Comparison of ENCODE assay signal across 17 cellular contexts in genomic region chr1:45969866-45970265, GRCh38.
"Had no signal": no experiment of that assay in that cellular context is flagged by ENCODE, and none has a peak within 500 bp of the region (broad histone marks: within the 10 kb centered on the region; RNA-seq: fewer than 3 reads in every experiment).

No MANE protein-coding gene starts in this region.

- H3K27ac ChIP-seq: cardiac muscle cell, epithelial cell of prostate, thoracic aorta had no signal

- H3K27me3 Mint-ChIP-seq: stimulated activated naive CD8-positive, alpha-beta T cell treated with anti-CD3 and anti-CD28 coated beads, Interleukin-15, amount 100 ng/mL, for 72 hours had no signal

- ATAC-seq: activated CD4-positive, CD25-positive, alpha-beta regulatory T cell treated with anti-CD3 and anti-CD28 coated beads, Interleukin-2, amount 50 U/mL, for 24 hours; activated naive CD4-positive, alpha-beta T cell treated with anti-CD3 and anti-CD28 coated beads, Interleukin-2, amount 50 U/mL, for 72 hours; stimulated activated naive CD8-positive, alpha-beta T cell treated with anti-CD3 and anti-CD28 coated beads, Interleukin-15, amount 100 ng/mL, for 72 hours had no signal

- H3K27ac Mint-ChIP-seq: activated naive CD4-positive, alpha-beta T cell treated with anti-CD3 and anti-CD28 coated beads, Interleukin-2, amount 50 U/mL, for 72 hours; activated T-helper 1 cell treated with anti-CD3 and anti-CD28 coated beads, Interleukin-12 subunit alpha, Interleukin-12 subunit beta, Interleukin-2, Interleukin-4 antibody, amounts not matched to agents 30 ng/mL and 10 ng/mL and 1 ng/mL, durations not matched to agents 14 hours and 24 hours and 36 hours; nephron; T-helper 1 cell treated with Interleukin-12 subunit alpha and Interleukin-12 subunit beta and Interleukin-4 antibody, amounts not matched to agents 30 μg/mL and 1 μg/mL, for 36 hours had no signal

- H3K4me3 ChIP-seq: cardiac muscle cell, right atrium auricular region, thoracic aorta had no signal

- H3K27me3 ChIP-seq: cardiac muscle cell, right atrium auricular region had no signal

- H3K4me3 Mint-ChIP-seq: activated T-helper 1 cell treated with anti-CD3 and anti-CD28 coated beads, Interleukin-12 subunit alpha, Interleukin-12 subunit beta, Interleukin-2, Interleukin-4 antibody, amounts not matched to agents 30 ng/mL and 10 ng/mL and 1 ng/mL, durations not matched to agents 14 hours and 24 hours and 36 hours; nephron; stimulated activated naive CD8-positive, alpha-beta T cell treated with anti-CD3 and anti-CD28 coated beads, Interleukin-15, amount 100 ng/mL, for 72 hours; T-helper 1 cell treated with Interleukin-12 subunit alpha and Interleukin-12 subunit beta and Interleukin-4 antibody, amounts not matched to agents 30 μg/mL and 1 μg/mL, for 36 hours had no signal

- H3K4me1 Mint-ChIP-seq: stimulated activated naive CD8-positive, alpha-beta T cell treated with anti-CD3 and anti-CD28 coated beads, Interleukin-15, amount 100 ng/mL, for 72 hours had no signal

- H3K9me3 ChIP-seq: right atrium auricular region, thoracic aorta had no signal

- DNase-seq: activated CD4-positive, alpha-beta T cell treated with anti-CD3 and anti-CD28 coated beads, Interleukin-2, amount 50 U/mL, for 1 hour; activated CD8-positive, alpha-beta memory T cell treated with anti-CD3 and anti-CD28 coated beads for 24 hours; activated gamma-delta T cell treated with Interleukin-2 at 50 U/mL for 16 hours; amniotic stem cell; dermis blood vessel endothelial cell; nucleus accumbens; posterior cingulate gyrus; stimulated activated naive CD8-positive, alpha-beta T cell treated with anti-CD3 and anti-CD28 coated beads, Interleukin-15, amount 100 ng/mL, for 72 hours had no signal

- H3K9me3 Mint-ChIP-seq: activated T-helper 1 cell treated with anti-CD3 and anti-CD28 coated beads, Interleukin-12 subunit alpha, Interleukin-12 subunit beta, Interleukin-2, Interleukin-4 antibody, amounts not matched to agents 30 ng/mL and 10 ng/mL and 1 ng/mL, durations not matched to agents 14 hours and 24 hours and 36 hours; stimulated activated naive CD8-positive, alpha-beta T cell treated with anti-CD3 and anti-CD28 coated beads, Interleukin-15, amount 100 ng/mL, for 72 hours; T-helper 1 cell treated with Interleukin-12 subunit alpha and Interleukin-12 subunit beta and Interleukin-4 antibody, amounts not matched to agents 30 μg/mL and 1 μg/mL, for 36 hours had no signal
